In genomic region chr9:36854751-36855150, GRCh38 we compare ENCODE assay signal across 1 cellular context.
TF ChIP-seq lines count a peak whose summit lies in the region.

No MANE protein-coding gene starts in this region.

TF ChIP-seq in HCT116, 20 proteins besides CTCF, POLR2A, EP300 and RAD21:
- TF ChIP-seq ZBTB33 (IDR thresholded peaks at IDR 0.05; ENCODE audit: extremely low read depth, insufficient replicate concordance, low read length): no peak
- no peak for TF ChIP-seq JUND (IDR thresholded peaks at IDR 0.05)
- TF ChIP-seq SIN3A (IDR thresholded peaks at IDR 0.05; ENCODE audit: low read depth): no peak
- TF ChIP-seq ZNF274 (IDR thresholded peaks at IDR 0.05; ENCODE audit: low read depth, low read length): no peak
- TF ChIP-seq REST (IDR thresholded peaks at IDR 0.05; ENCODE audit: low read depth): no peak
- TF ChIP-seq ZFX (IDR thresholded peaks at IDR 0.05): no peak
- TF ChIP-seq CEBPB (IDR thresholded peaks at IDR 0.05; ENCODE audit: low read depth): no peak
